ENCODE assay signal across 12 cellular contexts in genomic region chr4:124386163-124386562, GRCh38.
"Had no signal": no experiment of that assay in that cellular context is flagged by ENCODE, and none has a peak within 500 bp of the region (broad histone marks: within the 10 kb centered on the region; RNA-seq: fewer than 3 reads in every experiment).

No MANE protein-coding gene starts in this region.

- H3K27ac ChIP-seq: dorsolateral prefrontal cortex, esophagus muscularis mucosa had no signal

- H3K4me3 ChIP-seq: dorsolateral prefrontal cortex, esophagus muscularis mucosa, lung had no signal

- H3K36me3 ChIP-seq: esophagus muscularis mucosa had no signal

- DNase-seq: activated CD4-positive, alpha-beta T cell treated with anti-CD3 and anti-CD28 coated beads, Interleukin-2, amount 10 ng/mL, durations not matched to agents 7 days and 5 days; activated CD8-positive, alpha-beta memory T cell treated with anti-CD3 and anti-CD28 coated beads for 24 hours; activated naive CD4-positive, alpha-beta T cell treated with anti-CD3 and anti-CD28 coated beads for 36 hours; dorsolateral prefrontal cortex; hippocampal formation; kidney glomerular epithelial cell; natural killer cell; stimulated activated CD4-positive, alpha-beta T cell treated with anti-CD3 and anti-CD28 coated beads, Interleukin-2, amount 100 ng/mL, for 48 hours; stimulated activated naive CD4-positive, alpha-beta T cell treated with Interleukin-2 at 50 U/mL for 16 hours; T-helper 17 cell had no signal

- H3K27me3 ChIP-seq: esophagus muscularis mucosa had no signal
